In the genomic region with DNA sequence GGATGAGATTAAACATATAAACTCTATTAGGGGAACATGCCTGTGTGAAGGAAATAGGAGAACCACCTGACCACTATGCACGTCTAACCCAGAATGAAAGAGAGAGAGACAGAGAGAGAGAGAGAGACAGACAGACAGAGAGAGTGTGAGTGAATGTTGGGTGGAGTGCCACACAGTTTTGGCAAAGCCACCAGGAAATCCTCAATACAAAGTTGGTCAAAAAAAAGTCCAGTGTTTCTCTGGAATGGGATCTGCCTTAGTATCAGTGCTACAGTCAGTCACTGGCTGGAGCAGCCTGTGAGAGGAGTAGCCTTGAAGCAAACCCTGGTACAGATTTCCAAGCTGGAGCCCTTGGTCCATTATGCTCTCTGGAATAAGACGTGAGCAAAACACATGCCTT, we compare ENCODE assay signal across 21 cellular contexts.
DNase-seq lines count a peak whose midpoint lies in the region; ATAC-seq, FAIRE-seq and TF ChIP-seq lines count a peak whose summit lies in the region.
"Had no signal": no experiment of that assay in that cellular context is flagged by ENCODE, and none has a peak within 500 bp of the region (broad histone marks: within the 10 kb centered on the region; RNA-seq: fewer than 3 reads in every experiment).

No MANE protein-coding gene starts in this region.

- H3K4me2 ChIP-seq in H1 (ENCODE audit: insufficient read depth in 1 of 2, low read depth in 2 of 2, low read length in 2 of 2): no peak overlapping the region
- H3K4me2 ChIP-seq: A549 had no signal

- no peak for TF ChIP-seq EP300 in H1 (IDR thresholded peaks at IDR 0.05; ENCODE audit: borderline replicate concordance in 1 of 2, low read depth in 2 of 2, low read length in 2 of 2)

- no peaks in the 10 kb centered on the region for H3K23me2 ChIP-seq in H1 (ENCODE audit: low read depth, low read length)

- H3K27me3 Mint-ChIP-seq in nephron progenitor cell (ENCODE audit: low read depth, poor library complexity): peaks cover 3% of the 10 kb centered on the region

- H3K4me3 Mint-ChIP-seq in nephron progenitor cell: no peak overlapping the region
- H3K4me3 Mint-ChIP-seq: CD4-positive, alpha-beta memory T cell; HFFc6 had no signal

- TF ChIP-seq CTCF in H1 (IDR thresholded peaks at IDR 0.05; ENCODE audit: control extremely low read depth in 1 of 3, insufficient read depth in 1 of 3, low read depth in 1 of 3, low read length in 3 of 3) (no peak), nephron progenitor cell (IDR thresholded peaks at IDR 0.05) (no peak)

- no peak overlapping the region for H3K4ac ChIP-seq in H1 (replicated peaks; ENCODE audit: insufficient read length, low read depth, low read length)

- no peaks in the 10 kb centered on the region for H3K79me2 ChIP-seq in H1 (ENCODE audit: control insufficient read depth in 1 of 2, insufficient read depth in 2 of 2, low read length in 2 of 2)

- H2BK5ac ChIP-seq in H1 (ENCODE audit: low read depth, low read length): no peak overlapping the region

- no peaks in the 10 kb centered on the region for H3K9me3 ChIP-seq in H1 (ENCODE audit: insufficient read depth in 2 of 2, low read depth in 1 of 2, low read length in 1 of 2)
- H3K9me3 ChIP-seq: A549, BE2C had no signal

- H3K9me3 Mint-ChIP-seq in nephron progenitor cell: no peaks in the 10 kb centered on the region
- H3K9me3 Mint-ChIP-seq: HFFc6 had no signal

- 0 out of 2 replicates have a peak overlapping the region, but pooled peaks have one; percentile 64 for H2BK12ac ChIP-seq in H1 (ENCODE audit: low read depth, low read length)

- no peak overlapping the region for H3K4me3 ChIP-seq in H1 (ENCODE audit: extremely low read depth in 1 of 4, insufficient read depth in 2 of 4, low read depth in 3 of 4, low read length in 4 of 4)
- H3K4me3 ChIP-seq: A549 had no signal

- no peak overlapping the region for H3K27ac ChIP-seq in H1 (ENCODE audit: low read depth, low read length)
- H3K27ac ChIP-seq: A549, C4-2B had no signal

- H2BK120ac ChIP-seq in H1 (replicated peaks; ENCODE audit: low read depth, low read length): no peak overlapping the region

- H3K4me1 ChIP-seq in H1 (replicated peaks in 1 of 4; ENCODE audit: control insufficient read depth in 3 of 4, insufficient read depth in 4 of 4, low read length in 3 of 4): peaks cover 0 to 3% (median 1%) of the 10 kb centered on the region in 4 experiments; a peak in 3 of 7 replicates
- H3K4me1 ChIP-seq: A549, BE2C had no signal

- H3K56ac ChIP-seq in H1 (replicated peaks; ENCODE audit: insufficient read length, low read depth, low read length): no peak overlapping the region

- no peaks in the 10 kb centered on the region for H4K20me1 ChIP-seq in H1 (replicated peaks in 1 of 2; ENCODE audit: control insufficient read depth in 1 of 2, insufficient read depth in 2 of 2, low read length in 2 of 2)

- H4K8ac ChIP-seq in H1 (ENCODE audit: extremely low read depth, insufficient read depth, low read length): no peak overlapping the region

- H3K79me1 ChIP-seq in H1 (ENCODE audit: low read depth, low read length): no peaks in the 10 kb centered on the region

- no peaks in the 10 kb centered on the region for H3K36me3 ChIP-seq in H1 (ENCODE audit: control insufficient read depth in 2 of 4, insufficient read depth in 4 of 4, low read length in 3 of 4)
- H3K36me3 ChIP-seq: BE2C had no signal

- no peak overlapping the region for H2AFZ ChIP-seq in H1 (ENCODE audit: low read length)

- no peak overlapping the region for H2AK5ac ChIP-seq in H1 (ENCODE audit: low read depth, low read length)

- CTCF ChIA-PET in H1 (lab: Charles Lee; ENCODE audit: partially characterized antibody): interaction anchor here (1.2 to 1.6 kb wide), 2 partner anchors 9 to 15 kb away, joined by 3 to 4 read pairs; no protein-coding TSS in a partner anchor

- no peak for FAIRE-seq in H1 (lab: Jason Lieb, UNC)
- FAIRE-seq: A549, D721Med, GM12892 had no signal

- peak overlapping the region; percentile 9 for H3K27ac Mint-ChIP-seq in nephron progenitor cell
- H3K27ac Mint-ChIP-seq: CD4-positive, alpha-beta memory T cell; HFFc6 had no signal

- no peak overlapping the region for H3K14ac ChIP-seq in H1 (ENCODE audit: insufficient read length)

- no peak overlapping the region for H2BK20ac ChIP-seq in H1 (ENCODE audit: low read length)

- no peaks in the 10 kb centered on the region for H3K27me3 ChIP-seq in H1 (replicated peaks in 1 of 4; ENCODE audit: control insufficient read depth in 3 of 4, extremely low read depth in 1 of 4, insufficient read depth in 3 of 4, low read length in 3 of 4)
- H3K27me3 ChIP-seq: BE2C had no signal

- no peak overlapping the region for H3K9ac ChIP-seq in H1 (replicated peaks in 1 of 4; ENCODE audit: extremely low read depth in 1 of 4, low read depth in 3 of 4, low read length in 3 of 4)

- DNase-seq in NCI-H2029 treated with DMSO at 0.1 percent for 48 hours (lab: John Stamatoyannopoulos, UW) (peak; percentile 44), H1 (ENCODE audit: low read depth in 1 of 2, low spot score in 2 of 2) (no peak), nephron progenitor cell (no peak), amniotic stem cell (lab: John Stamatoyannopoulos, UW) (no peak)
- DNase-seq: BE2C, COR-L47, DND-41, GDM1, GOT3, HCEC 1CT, HFFc6, IMR-90, KBM-7 had no signal

- H4K5ac ChIP-seq in H1 (ENCODE audit: insufficient read length, low read depth, low read length): no peak overlapping the region

- no peak overlapping the region for H3K18ac ChIP-seq in H1 (ENCODE audit: extremely low read depth, low read length)

- H2BK15ac ChIP-seq in H1 (ENCODE audit: low read length): no peak overlapping the region

- no peak for TF ChIP-seq RAD21 in H1 (IDR thresholded peaks at IDR 0.05 in 1 of 2, conservative IDR thresholded peaks at IDR 0.05 in 1 of 2; ENCODE audit: low read depth in 2 of 2, low read length in 2 of 2)

- no peak for TF ChIP-seq POLR2A in H1 (IDR thresholded peaks at IDR 0.05; ENCODE audit: control extremely low read depth in 1 of 2, low read depth in 2 of 2, low read length in 2 of 2)

- WGBS in H1 (ENCODE audit: extremely low coverage in 1 of 2, insufficient coverage in 1 of 2, insufficient read length in 1 of 2, insufficient replicate concordance in 2 of 2, low coverage in 1 of 2, low lambda C conversion rate in 2 of 2, missing lambda C conversion rate in 1 of 2), 2 experiments: 78% methylated on average over 2 of the region's 2 CpGs; no CpG with 5 or more reads in 1 of the 2 experiments

- H3K23ac ChIP-seq in H1 (ENCODE audit: insufficient read length): no peak overlapping the region

- POLR2A ChIA-PET in H1 (lab: Charles Lee; ENCODE audit: partially characterized antibody): no interaction called here

- H3K4me1 Mint-ChIP-seq in nephron progenitor cell: no peaks in the 10 kb centered on the region
- H3K4me1 Mint-ChIP-seq: CD4-positive, alpha-beta memory T cell had no signal

- no peak overlapping the region for H4K91ac ChIP-seq in H1 (replicated peaks; ENCODE audit: insufficient read length, low read length)

- no peak for ATAC-seq in HG02763 (IDR thresholded peaks at IDR 0.05; ENCODE audit: unreplicated experiment)
- ATAC-seq in HG02884 (IDR thresholded peaks at IDR 0.05; ENCODE audit: unreplicated experiment): no peak
- ATAC-seq in HG02623 (IDR thresholded peaks at IDR 0.05; ENCODE audit: unreplicated experiment): no peak
- ATAC-seq: A549 had no signal

- no peaks in the 10 kb centered on the region for H3K36me3 Mint-ChIP-seq in nephron progenitor cell (ENCODE audit: low read depth)
- H3K36me3 Mint-ChIP-seq: CD4-positive, alpha-beta memory T cell had no signal
